10 cellular contexts compared by ENCODE assay signal in genomic region chr1:153616144-153616884, GRCh38. TPM values are rescaled to one million over a fixed set of nuclear protein-coding genes. Genes with fewer than 3 reads are reported as not detected.
DNase-seq lines count a peak whose midpoint lies in the region; ATAC-seq and TF ChIP-seq lines count a peak whose summit lies in the region.
"Had no signal": no experiment of that assay in that cellular context is flagged by ENCODE, and none has a peak within 500 bp of the region (broad histone marks: within the 10 kb centered on the region; RNA-seq: fewer than 3 reads in every experiment).

Gene S100A14 (minus strand): TSS chr1:153616325. CDS start chr1:153615858, 467 bp downstream.

- H3K4me3 Mint-ChIP-seq in activated CD4-positive, alpha-beta T cell treated with anti-CD3 and anti-CD28 coated beads, Interleukin-2, amount 10 ng/mL, durations not matched to agents 7 days and 5 days, result no peak within 1 kb of the TSS
- H3K4me3 Mint-ChIP-seq: activated naive CD4-positive, alpha-beta T cell treated with anti-CD3 and anti-CD28 coated beads for 36 hours; neural progenitor cell had no signal

- H3K36me3 ChIP-seq in duodenal mucosa (ENCODE audit: control insufficient read depth in 1 of 2, insufficient read depth in 2 of 2, low read length in 2 of 2), result no peaks in the 10 kb centered on the region
- H3K36me3 ChIP-seq in lung (ENCODE audit: control insufficient read depth in 2 of 2, insufficient read depth in 2 of 2, low read length in 2 of 2), result peaks cover 1 to 2% of the 10 kb centered on the region in 2 donors
- no peaks in the 10 kb centered on the region for H3K36me3 ChIP-seq in transverse colon
- H3K36me3 ChIP-seq: neural progenitor cell had no signal

- ATAC-seq in lung (ENCODE audit: insufficient read depth, low FRiP score), result peak; percentile 48
- ATAC-seq in HG03520 (IDR thresholded peaks at IDR 0.05; ENCODE audit: unreplicated experiment), result no peak

- H3K27ac Mint-ChIP-seq in activated CD4-positive, alpha-beta T cell treated with anti-CD3 and anti-CD28 coated beads, Interleukin-2, amount 10 ng/mL, durations not matched to agents 7 days and 5 days, result peak within 1 kb of the TSS; percentile 55
- H3K27ac Mint-ChIP-seq: activated naive CD4-positive, alpha-beta T cell treated with anti-CD3 and anti-CD28 coated beads for 36 hours; neural progenitor cell had no signal

- H3K27me3 Mint-ChIP-seq in activated CD4-positive, alpha-beta T cell treated with anti-CD3 and anti-CD28 coated beads, Interleukin-2, amount 10 ng/mL, durations not matched to agents 7 days and 5 days, result no peaks in the 10 kb centered on the region

- CTCF ChIA-PET in activated CD4-positive, alpha-beta T cell treated with anti-CD3 and anti-CD28 coated beads, Interleukin-2, amount 10 ng/mL, durations not matched to agents 7 days and 5 days (lab: Charles Lee), result interaction anchor here (1.5 to 8.0 kb wide), 6 partner anchors 11 to 96 kb away, joined by 3 to 45 read pairs (median 4); partner anchors contain the start of genes S100A1 and S100A13

- in situ Hi-C loops in transverse colon (cut with MboI; ENCODE audit: low pct_ligation_motif_present in 1 of 4, low pct_unique_long_range_greater_than_20kb in 1 of 4, low sequenced_read_pairs in 3 of 4), result no loop called here

- H3K9ac ChIP-seq in duodenal mucosa (ENCODE audit: low read depth in 1 of 2, low read length in 2 of 2), result peak within 1 kb of the TSS; percentile 89 to 94
- H3K9ac ChIP-seq: neural progenitor cell had no signal

- intact Hi-C loops in transverse colon (cut with DNase I; ENCODE audit: low total_unique reads), result no loop called here

- TF ChIP-seq CTCF in lung (IDR thresholded peaks at IDR 0.05; ENCODE audit: control extremely low read depth, extremely low read depth), result no peak
- TF ChIP-seq CTCF in transverse colon (IDR thresholded peaks at IDR 0.05), result no peak

- POLR2A ChIA-PET in activated CD4-positive, alpha-beta T cell treated with anti-CD3 and anti-CD28 coated beads, Interleukin-2, amount 10 ng/mL, durations not matched to agents 7 days and 5 days (lab: Charles Lee), result interaction anchor here (0.6 kb wide), 1 partner anchor 193 kb away, joined by 3 read pairs; no protein-coding TSS in a partner anchor

- 52 to 64% methylated on average over 10 of the region's 10 CpGs for WGBS in lung, 2 donors
- 45 to 68% methylated on average over 3 to 9 of the region's 10 CpGs for WGBS in transverse colon (ENCODE audit: low coverage in 1 of 2), 2 donors

- TF ChIP-seq POLR2A in transverse colon (IDR thresholded peaks at IDR 0.05), result peak; percentile 91

- H3K4me1 ChIP-seq in duodenal mucosa (ENCODE audit: control insufficient read depth in 1 of 2, insufficient read depth in 2 of 2, low read length in 2 of 2), result peaks cover 37 to 44% of the 10 kb centered on the region in 2 donors
- peaks cover 0 to 11% of the 10 kb centered on the region in 2 donors for H3K4me1 ChIP-seq in lung (ENCODE audit: control insufficient read depth in 2 of 2, insufficient read depth in 2 of 2, low read length in 2 of 2)
- peaks cover 25 to 45% (median 30%) of the 10 kb centered on the region in 4 donors for H3K4me1 ChIP-seq in transverse colon

- H3K27me3 ChIP-seq in duodenal mucosa (ENCODE audit: control insufficient read depth in 1 of 2, insufficient read depth in 2 of 2, low read length in 2 of 2) (no peaks in the 10 kb centered on the region), lung (ENCODE audit: control insufficient read depth, insufficient read depth) (no peaks in the 10 kb centered on the region), transverse colon (no peaks in the 10 kb centered on the region)
- H3K27me3 ChIP-seq: neural progenitor cell had no signal

- H3K9me3 Mint-ChIP-seq in activated CD4-positive, alpha-beta T cell treated with anti-CD3 and anti-CD28 coated beads, Interleukin-2, amount 10 ng/mL, durations not matched to agents 7 days and 5 days, result no peaks in the 10 kb centered on the region
- H3K9me3 Mint-ChIP-seq: activated naive CD4-positive, alpha-beta T cell treated with anti-CD3 and anti-CD28 coated beads for 36 hours had no signal

- H3K9me3 ChIP-seq in duodenal mucosa (ENCODE audit: control insufficient read depth in 1 of 2, low read length in 2 of 2), result no peaks in the 10 kb centered on the region
- no peaks in the 10 kb centered on the region for H3K9me3 ChIP-seq in lung (ENCODE audit: control insufficient read depth in 2 of 2, insufficient read depth in 1 of 2, low read length in 1 of 2)
- no peaks in the 10 kb centered on the region for H3K9me3 ChIP-seq in transverse colon

- TF ChIP-seq EP300 in transverse colon (IDR thresholded peaks at IDR 0.05; ENCODE audit: low read depth), result no peak

- peaks cover 7% of the 10 kb centered on the region for H3K4me1 Mint-ChIP-seq in activated CD4-positive, alpha-beta T cell treated with anti-CD3 and anti-CD28 coated beads, Interleukin-2, amount 10 ng/mL, durations not matched to agents 7 days and 5 days

- H3K4me3 ChIP-seq in duodenal mucosa (ENCODE audit: low read depth in 1 of 2, low read length in 2 of 2) (peak within 1 kb of the TSS; percentile 70 to 74), lung (peak within 1 kb of the TSS; percentile 10), transverse colon (peak within 1 kb of the TSS in 3 of 4 donors; percentile 25 to 47 (median 33))
- H3K4me3 ChIP-seq: neural progenitor cell had no signal

- H3K27ac ChIP-seq in duodenal mucosa (ENCODE audit: low read depth, low read length) (peak within 1 kb of the TSS; percentile 76), lung (ENCODE audit: low read depth in 1 of 2, low read length in 1 of 2) (peak within 1 kb of the TSS; percentile 10 to 49), transverse colon (peak within 1 kb of the TSS; percentile 71 to 92 (median 90))
- H3K27ac ChIP-seq: neural progenitor cell had no signal

- no peak for DNase-seq in activated CD4-positive, alpha-beta T cell treated with anti-CD3 and anti-CD28 coated beads, Interleukin-2, amount 10 ng/mL, durations not matched to agents 7 days and 5 days
- DNase-seq in activated CD4-positive, alpha-beta T cell treated with anti-CD3 and anti-CD28 coated beads, Interleukin-2, amount 50 U/mL, for 1 hour, result no peak
- DNase-seq in lung (ENCODE audit: low spot score) (peak; percentile 90), transverse colon (peak; percentile 94), GM19238 (ENCODE audit: insufficient read length, low spot score) (no peak), RKO (ENCODE audit: low spot score) (no peak)
- DNase-seq: activated naive CD4-positive, alpha-beta T cell treated with anti-CD3 and anti-CD28 coated beads for 36 hours had no signal

- no peaks in the 10 kb centered on the region for H3K36me3 Mint-ChIP-seq in activated CD4-positive, alpha-beta T cell treated with anti-CD3 and anti-CD28 coated beads, Interleukin-2, amount 10 ng/mL, durations not matched to agents 7 days and 5 days (ENCODE audit: low read depth)

RNA-seq across cellular contexts. Expression of gene S100A14, which starts in this region (rescaled TPM):
- total RNA-seq in activated CD4-positive, alpha-beta T cell treated with anti-CD3 and anti-CD28 coated beads, Interleukin-2, amount 10 ng/mL, durations not matched to agents 7 days and 5 days, result not detected
- 100 to 1,000 TPM in 1 of 2 donors, 10 to 100 TPM in 1; 78.5 to 150 TPM for total RNA-seq in lung
- 100 to 1,000 TPM; 157 to 326 TPM for polyA plus RNA-seq in lung
- total RNA-seq in transverse colon, result 100 to 1,000 TPM; 134 to 514 (median 437) TPM
- total RNA-seq: activated naive CD4-positive, alpha-beta T cell treated with anti-CD3 and anti-CD28 coated beads for 36 hours had no signal

Comparison
In these comparisons a context has a peak if more than half of its experiments do, and no peak if none do; other contexts are left out.
1. RNA of gene S100A14 (total RNA-seq): 134 to 514 TPM in transverse colon and 78.5 to 150 TPM in lung; not detected in activated CD4-positive, alpha-beta T cell treated with anti-CD3 and anti-CD28 coated beads, Interleukin-2, amount 10 ng/mL, durations not matched to agents 7 days and 5 days; every median in the first group is over 10 times any median in the second.
2. DNase-seq: peak in lung (single experiment) and transverse colon (single experiment); none in activated CD4-positive, alpha-beta T cell treated with anti-CD3 and anti-CD28 coated beads, Interleukin-2, amount 10 ng/mL, durations not matched to agents 7 days and 5 days (single experiment), activated CD4-positive, alpha-beta T cell treated with anti-CD3 and anti-CD28 coated beads, Interleukin-2, amount 50 U/mL, for 1 hour (single experiment), GM19238 (single experiment) and RKO (single experiment).
3. H3K27ac ChIP-seq: peak in every context shown above with its lines; median percentile 90 in transverse colon; 76 in duodenal mucosa; 30 in lung.
4. H3K4me3 ChIP-seq: peak in every context shown above with its lines; median percentile 72 in duodenal mucosa; 33 in transverse colon; 10 in lung.